9 cellular contexts compared by ENCODE assay signal in the genomic region with DNA sequence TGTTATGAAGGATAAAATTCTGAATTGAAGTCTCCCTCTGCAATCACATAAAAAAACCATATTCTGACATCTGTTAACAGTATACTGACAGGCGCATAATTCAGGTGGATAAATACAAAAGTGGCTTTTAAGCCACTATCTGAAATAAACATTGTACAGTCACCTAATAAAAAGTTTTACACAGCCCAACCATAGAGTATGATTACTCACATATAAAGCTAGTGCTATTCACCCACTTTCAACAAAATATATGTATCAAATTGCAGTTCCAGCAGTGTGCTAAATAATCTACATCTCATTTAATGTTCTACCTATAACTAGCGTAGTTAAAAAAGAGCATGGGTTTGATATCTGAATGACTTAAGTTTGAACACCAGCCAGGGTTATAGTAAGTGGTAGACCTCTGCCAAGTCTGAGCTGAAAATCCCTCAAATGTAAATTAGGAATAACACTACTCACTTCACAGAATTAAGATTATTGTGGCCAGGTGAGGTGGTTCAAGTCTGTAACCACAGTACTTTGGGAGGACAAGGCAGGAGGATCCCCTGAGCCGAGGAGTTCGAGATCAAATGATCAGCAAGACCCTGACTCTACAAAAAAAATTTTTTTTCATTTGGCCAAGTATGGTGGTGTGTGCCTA. TPM values are rescaled to one million over a fixed set of nuclear protein-coding genes. Genes with fewer than 3 reads are reported as not detected.
DNase-seq lines count a peak whose midpoint lies in the region; ATAC-seq, FAIRE-seq and TF ChIP-seq lines count a peak whose summit lies in the region.
"Had no signal": no experiment of that assay in that cellular context is flagged by ENCODE, and none has a peak within 500 bp of the region (broad histone marks: within the 10 kb centered on the region; RNA-seq: fewer than 3 reads in every experiment).

No MANE protein-coding gene starts in this region.

- DNase-seq in AG04450 (ENCODE audit: low read depth, low spot score) = no peak
- DNase-seq in HFF-Myc (ENCODE audit: extremely low read depth, low read depth) = no peak
- no peak for DNase-seq in central memory CD8-positive, alpha-beta T cell (ENCODE audit: low spot score in 2 of 2)
- DNase-seq in naive thymus-derived CD8-positive, alpha-beta T cell = no peak
- DNase-seq in frontal cortex (ENCODE audit: low spot score in 2 of 2) = no peak
- DNase-seq in NCI-H1417 (lab: John Stamatoyannopoulos, UW) = no peak
- DNase-seq in hypothalamus (lab: John Stamatoyannopoulos, UW) = no peak
- DNase-seq: NCI-H1436 had no signal

- H3K27ac ChIP-seq in AG04450 (ENCODE audit: low read depth, low read length) = no peak overlapping the region

- FAIRE-seq in frontal cortex (lab: Jason Lieb, UNC) = no peak

- H3K36me3 Mint-ChIP-seq in central memory CD8-positive, alpha-beta T cell (ENCODE audit: insufficient read depth) = peaks cover 10% of the 10 kb centered on the region
- peaks cover 0 to 41% (median 10%) of the 10 kb centered on the region in 3 donors for H3K36me3 Mint-ChIP-seq in naive thymus-derived CD8-positive, alpha-beta T cell

- peak overlapping the region; percentile 83 for H3K4me3 ChIP-seq in AG04450 (ENCODE audit: low read depth, low read length)
- H3K4me3 ChIP-seq in HFF-Myc (replicated peaks; ENCODE audit: low read depth, low read length) = peak overlapping the region; percentile 88

- H3K9me3 ChIP-seq in AG04450 (ENCODE audit: control insufficient read depth, insufficient read depth, low read length) = no peaks in the 10 kb centered on the region

- POLR2A ChIA-PET in AG04450 (lab: Yijun Ruan, JAX) = interaction anchor here (0.7 kb wide), 1 partner anchor 166 kb away, joined by 3 read pairs; no protein-coding TSS in a partner anchor
- POLR2A ChIA-PET in naive thymus-derived CD8-positive, alpha-beta T cell (lab: Charles Lee) = no interaction called here

- no peaks in the 10 kb centered on the region for H3K27me3 ChIP-seq in AG04450 (ENCODE audit: control insufficient read depth, insufficient read depth, low read length)

- CTCF ChIA-PET in AG04450 (lab: Charles Lee) = interaction anchor here (0.6 kb wide), 1 partner anchor 9 kb away, joined by 3 read pairs; no protein-coding TSS in a partner anchor

- H3K4me3 Mint-ChIP-seq in central memory CD8-positive, alpha-beta T cell = peak overlapping the region; percentile 80
- H3K4me3 Mint-ChIP-seq in naive thymus-derived CD8-positive, alpha-beta T cell = peak overlapping the region; percentile 76 to 97 (median 94)

- peaks cover 62% of the 10 kb centered on the region for H3K4me1 Mint-ChIP-seq in central memory CD8-positive, alpha-beta T cell
- H3K4me1 Mint-ChIP-seq in naive thymus-derived CD8-positive, alpha-beta T cell = peaks cover 47 to 75% (median 72%) of the 10 kb centered on the region in 4 donors

- no peak overlapping the region for H3K27ac Mint-ChIP-seq in central memory CD8-positive, alpha-beta T cell (ENCODE audit: low read depth)
- H3K27ac Mint-ChIP-seq in naive thymus-derived CD8-positive, alpha-beta T cell = peak overlapping the region in 1 of 10 donors; percentile 33

- TF ChIP-seq CTCF in AG04450 (IDR thresholded peaks at IDR 0.05; ENCODE audit: low read depth, low read length) (no peak), HFF-Myc (IDR thresholded peaks at IDR 0.05; ENCODE audit: low read depth, low read length, missing control alignments) (no peak)

- H3K9me3 Mint-ChIP-seq in central memory CD8-positive, alpha-beta T cell = no peaks in the 10 kb centered on the region
- no peaks in the 10 kb centered on the region for H3K9me3 Mint-ChIP-seq in naive thymus-derived CD8-positive, alpha-beta T cell

- H3K27me3 Mint-ChIP-seq in central memory CD8-positive, alpha-beta T cell = no peaks in the 10 kb centered on the region
- no peaks in the 10 kb centered on the region for H3K27me3 Mint-ChIP-seq in naive thymus-derived CD8-positive, alpha-beta T cell

- no peak for ATAC-seq in central memory CD8-positive, alpha-beta T cell (replicated peaks; ENCODE audit: extremely low read depth, poor library complexity, severe bottlenecking)
- no peak for ATAC-seq in naive thymus-derived CD8-positive, alpha-beta T cell
- ATAC-seq in HG03521 (IDR thresholded peaks at IDR 0.05; ENCODE audit: unreplicated experiment) = no peak

RNA-seq across cellular contexts. Expression of a gene that starts 3.9 kb away (rescaled TPM):
- polyA plus RNA-seq in AG04450 (2011; rRNA removed) = 31.9 and 48.2 TPM in 2 replicates
- polyA minus RNA-seq in AG04450 (2011; rRNA and poly(A)+ RNA removed) = 17.9 and 39.8 TPM in 2 replicates
- 10 to 100 TPM; 32.1 to 32.7 TPM for total RNA-seq in naive thymus-derived CD8-positive, alpha-beta T cell
- 10 to 100 TPM; 17.8 to 27.3 (median 22.8) TPM for polyA plus RNA-seq in naive thymus-derived CD8-positive, alpha-beta T cell
- total RNA-seq in frontal cortex = 91.3 TPM
